In the genomic region with DNA sequence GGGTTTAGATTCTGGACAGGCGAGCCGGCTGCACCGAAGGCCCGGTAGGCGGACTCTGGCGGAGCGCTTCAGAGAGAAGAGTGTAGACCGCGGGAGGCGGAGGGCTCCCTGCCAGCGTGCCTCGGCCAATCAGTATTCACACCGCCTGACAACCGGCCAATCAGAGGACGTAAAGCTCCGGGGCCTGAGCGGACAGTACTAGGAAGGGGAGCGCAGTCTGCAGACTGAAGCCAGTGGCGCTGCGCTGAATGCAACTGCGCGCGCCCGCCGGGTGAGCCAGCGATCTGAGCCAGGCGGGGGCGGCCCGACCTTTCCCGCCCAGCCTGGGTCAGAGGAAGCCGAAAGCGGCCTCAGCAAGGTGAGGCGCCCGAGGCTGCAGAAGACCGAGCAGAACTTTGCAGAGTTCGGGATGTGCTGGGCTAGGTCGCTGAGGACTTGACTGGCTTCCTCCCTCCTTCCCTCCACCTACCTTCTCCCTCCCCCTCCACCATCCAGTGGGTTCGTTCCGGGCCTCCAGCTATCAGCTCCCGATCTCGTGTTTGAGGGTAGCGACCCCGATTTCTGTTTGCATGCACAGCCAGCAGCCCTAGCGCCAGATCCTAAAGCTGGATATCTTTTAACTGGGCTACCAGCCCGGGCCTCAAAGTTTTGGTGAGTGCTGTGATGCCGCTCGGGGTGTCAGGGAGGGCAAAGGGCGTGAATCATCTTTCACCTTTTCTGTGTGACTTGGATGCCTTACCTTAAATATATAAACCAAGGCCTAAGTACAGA, we compare ENCODE assay signal across 1 cellular context.
TF ChIP-seq lines count a peak whose summit lies in the region.

TSS of gene DMRT2 (plus strand) at position 233 of the 771 bp plus-strand sequence. CDS start 1,257 bp downstream, outside the sequence.

TF ChIP-seq in HepG2, 621 proteins besides CTCF, POLR2A, EP300 and RAD21:
- TF ChIP-seq ZMYM4 (CRISPR knock-in tag; IDR thresholded peaks at IDR 0.05), result peak; percentile 46; the same call in 1 of the 2 replicates
- TF ChIP-seq ZNF205 (CRISPR knock-in tag; IDR thresholded peaks at IDR 0.05), result no peak
- TF ChIP-seq, protein P1, sequence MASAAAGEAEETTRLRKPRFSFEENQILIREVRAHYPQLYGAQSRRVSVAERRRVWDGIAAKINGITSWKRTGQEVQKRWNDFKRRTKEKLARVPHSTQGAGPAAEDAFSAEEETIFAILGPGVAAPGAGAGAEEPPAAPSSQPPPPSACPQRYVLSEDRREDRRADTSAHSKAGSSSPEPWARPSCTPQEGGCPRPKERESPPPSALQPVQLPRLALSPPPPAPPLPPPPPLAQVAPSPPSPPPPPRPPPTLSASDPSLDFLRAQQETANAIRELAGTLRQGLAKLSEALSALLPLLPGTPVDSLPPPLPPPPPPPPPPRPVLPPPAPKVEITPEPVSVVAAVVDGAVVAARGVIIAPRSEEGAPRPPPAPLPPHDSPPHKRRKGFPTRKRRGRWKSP (CRISPR knock-in tag; IDR thresholded peaks at IDR 0.05), result 0 out of 2 replicates have a peak, but pooled peaks have one; percentile 72
- TF ChIP-seq NFYB (CRISPR knock-in tag; IDR thresholded peaks at IDR 0.05), result peak; percentile 75
- TF ChIP-seq PTBP1 (IDR thresholded peaks at IDR 0.05; ENCODE audit: low read depth, low read length, poor library complexity, severe bottlenecking), result no peak
- TF ChIP-seq, protein P2, sequence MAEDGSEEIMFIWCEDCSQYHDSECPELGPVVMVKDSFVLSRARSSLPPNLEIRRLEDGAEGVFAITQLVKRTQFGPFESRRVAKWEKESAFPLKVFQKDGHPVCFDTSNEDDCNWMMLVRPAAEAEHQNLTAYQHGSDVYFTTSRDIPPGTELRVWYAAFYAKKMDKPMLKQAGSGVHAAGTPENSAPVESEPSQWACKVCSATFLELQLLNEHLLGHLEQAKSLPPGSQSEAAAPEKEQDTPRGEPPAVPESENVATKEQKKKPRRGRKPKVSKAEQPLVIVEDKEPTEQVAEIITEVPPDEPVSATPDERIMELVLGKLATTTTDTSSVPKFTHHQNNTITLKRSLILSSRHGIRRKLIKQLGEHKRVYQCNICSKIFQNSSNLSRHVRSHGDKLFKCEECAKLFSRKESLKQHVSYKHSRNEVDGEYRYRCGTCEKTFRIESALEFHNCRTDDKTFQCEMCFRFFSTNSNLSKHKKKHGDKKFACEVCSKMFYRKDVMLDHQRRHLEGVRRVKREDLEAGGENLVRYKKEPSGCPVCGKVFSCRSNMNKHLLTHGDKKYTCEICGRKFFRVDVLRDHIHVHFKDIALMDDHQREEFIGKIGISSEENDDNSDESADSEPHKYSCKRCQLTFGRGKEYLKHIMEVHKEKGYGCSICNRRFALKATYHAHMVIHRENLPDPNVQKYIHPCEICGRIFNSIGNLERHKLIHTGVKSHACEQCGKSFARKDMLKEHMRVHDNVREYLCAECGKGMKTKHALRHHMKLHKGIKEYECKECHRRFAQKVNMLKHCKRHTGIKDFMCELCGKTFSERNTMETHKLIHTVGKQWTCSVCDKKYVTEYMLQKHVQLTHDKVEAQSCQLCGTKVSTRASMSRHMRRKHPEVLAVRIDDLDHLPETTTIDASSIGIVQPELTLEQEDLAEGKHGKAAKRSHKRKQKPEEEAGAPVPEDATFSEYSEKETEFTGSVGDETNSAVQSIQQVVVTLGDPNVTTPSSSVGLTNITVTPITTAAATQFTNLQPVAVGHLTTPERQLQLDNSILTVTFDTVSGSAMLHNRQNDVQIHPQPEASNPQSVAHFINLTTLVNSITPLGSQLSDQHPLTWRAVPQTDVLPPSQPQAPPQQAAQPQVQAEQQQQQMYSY (CRISPR knock-in tag; IDR thresholded peaks at IDR 0.05), result peak; percentile 95
- TF ChIP-seq GABPB1 (CRISPR knock-in tag; IDR thresholded peaks at IDR 0.05), result peak; percentile 44; the same call in 1 of the 2 replicates
- no peak for TF ChIP-seq PLRG1 (conservative IDR thresholded peaks at IDR 0.05)
- TF ChIP-seq KDM3A (CRISPR knock-in tag; IDR thresholded peaks at IDR 0.05; ENCODE audit: low read depth), result no peak
- peak; percentile 79 for TF ChIP-seq NFYC (CRISPR knock-in tag; IDR thresholded peaks at IDR 0.05)
- TF ChIP-seq, protein P3, sequence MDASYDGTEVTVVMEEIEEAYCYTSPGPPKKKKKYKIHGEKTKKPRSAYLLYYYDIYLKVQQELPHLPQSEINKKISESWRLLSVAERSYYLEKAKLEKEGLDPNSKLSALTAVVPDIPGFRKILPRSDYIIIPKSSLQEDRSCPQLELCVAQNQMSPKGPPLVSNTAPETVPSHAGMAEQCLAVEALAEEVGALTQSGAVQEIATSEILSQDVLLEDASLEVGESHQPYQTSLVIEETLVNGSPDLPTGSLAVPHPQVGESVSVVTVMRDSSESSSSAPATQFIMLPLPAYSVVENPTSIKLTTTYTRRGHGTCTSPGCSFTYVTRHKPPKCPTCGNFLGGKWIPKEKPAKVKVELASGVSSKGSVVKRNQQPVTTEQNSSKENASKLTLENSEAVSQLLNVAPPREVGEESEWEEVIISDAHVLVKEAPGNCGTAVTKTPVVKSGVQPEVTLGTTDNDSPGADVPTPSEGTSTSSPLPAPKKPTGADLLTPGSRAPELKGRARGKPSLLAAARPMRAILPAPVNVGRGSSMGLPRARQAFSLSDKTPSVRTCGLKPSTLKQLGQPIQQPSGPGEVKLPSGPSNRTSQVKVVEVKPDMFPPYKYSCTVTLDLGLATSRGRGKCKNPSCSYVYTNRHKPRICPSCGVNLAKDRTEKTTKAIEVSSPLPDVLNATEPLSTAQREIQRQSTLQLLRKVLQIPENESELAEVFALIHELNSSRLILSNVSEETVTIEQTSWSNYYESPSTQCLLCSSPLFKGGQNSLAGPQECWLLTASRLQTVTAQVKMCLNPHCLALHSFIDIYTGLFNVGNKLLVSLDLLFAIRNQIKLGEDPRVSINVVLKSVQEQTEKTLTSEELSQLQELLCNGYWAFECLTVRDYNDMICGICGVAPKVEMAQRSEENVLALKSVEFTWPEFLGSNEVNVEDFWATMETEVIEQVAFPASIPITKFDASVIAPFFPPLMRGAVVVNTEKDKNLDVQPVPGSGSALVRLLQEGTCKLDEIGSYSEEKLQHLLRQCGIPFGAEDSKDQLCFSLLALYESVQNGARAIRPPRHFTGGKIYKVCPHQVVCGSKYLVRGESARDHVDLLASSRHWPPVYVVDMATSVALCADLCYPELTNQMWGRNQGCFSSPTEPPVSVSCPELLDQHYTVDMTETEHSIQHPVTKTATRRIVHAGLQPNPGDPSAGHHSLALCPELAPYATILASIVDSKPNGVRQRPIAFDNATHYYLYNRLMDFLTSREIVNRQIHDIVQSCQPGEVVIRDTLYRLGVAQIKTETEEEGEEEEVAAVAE (CRISPR knock-in tag; IDR thresholded peaks at IDR 0.05; ENCODE audit: borderline replicate concordance), result peak; percentile 81
- TF ChIP-seq, protein P4, sequence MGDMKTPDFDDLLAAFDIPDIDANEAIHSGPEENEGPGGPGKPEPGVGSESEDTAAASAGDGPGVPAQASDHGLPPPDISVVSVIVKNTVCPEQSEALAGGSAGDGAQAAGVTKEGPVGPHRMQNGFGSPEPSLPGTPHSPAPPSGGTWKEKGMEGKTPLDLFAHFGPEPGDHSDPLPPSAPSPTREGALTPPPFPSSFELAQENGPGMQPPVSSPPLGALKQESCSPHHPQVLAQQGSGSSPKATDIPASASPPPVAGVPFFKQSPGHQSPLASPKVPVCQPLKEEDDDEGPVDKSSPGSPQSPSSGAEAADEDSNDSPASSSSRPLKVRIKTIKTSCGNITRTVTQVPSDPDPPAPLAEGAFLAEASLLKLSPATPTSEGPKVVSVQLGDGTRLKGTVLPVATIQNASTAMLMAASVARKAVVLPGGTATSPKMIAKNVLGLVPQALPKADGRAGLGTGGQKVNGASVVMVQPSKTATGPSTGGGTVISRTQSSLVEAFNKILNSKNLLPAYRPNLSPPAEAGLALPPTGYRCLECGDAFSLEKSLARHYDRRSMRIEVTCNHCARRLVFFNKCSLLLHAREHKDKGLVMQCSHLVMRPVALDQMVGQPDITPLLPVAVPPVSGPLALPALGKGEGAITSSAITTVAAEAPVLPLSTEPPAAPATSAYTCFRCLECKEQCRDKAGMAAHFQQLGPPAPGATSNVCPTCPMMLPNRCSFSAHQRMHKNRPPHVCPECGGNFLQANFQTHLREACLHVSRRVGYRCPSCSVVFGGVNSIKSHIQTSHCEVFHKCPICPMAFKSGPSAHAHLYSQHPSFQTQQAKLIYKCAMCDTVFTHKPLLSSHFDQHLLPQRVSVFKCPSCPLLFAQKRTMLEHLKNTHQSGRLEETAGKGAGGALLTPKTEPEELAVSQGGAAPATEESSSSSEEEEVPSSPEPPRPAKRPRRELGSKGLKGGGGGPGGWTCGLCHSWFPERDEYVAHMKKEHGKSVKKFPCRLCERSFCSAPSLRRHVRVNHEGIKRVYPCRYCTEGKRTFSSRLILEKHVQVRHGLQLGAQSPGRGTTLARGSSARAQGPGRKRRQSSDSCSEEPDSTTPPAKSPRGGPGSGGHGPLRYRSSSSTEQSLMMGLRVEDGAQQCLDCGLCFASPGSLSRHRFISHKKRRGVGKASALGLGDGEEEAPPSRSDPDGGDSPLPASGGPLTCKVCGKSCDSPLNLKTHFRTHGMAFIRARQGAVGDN (CRISPR knock-in tag; IDR thresholded peaks at IDR 0.05), result peak; percentile 35
- TF ChIP-seq ZBTB33 (CRISPR knock-in tag; IDR thresholded peaks at IDR 0.05), result 0 out of 2 replicates have a peak, but pooled peaks have one; percentile 61
- peak; percentile 45 for TF ChIP-seq SRSF1 (optimal IDR thresholded peaks at IDR 0.05; ENCODE audit: low read depth, low read length)
- TF ChIP-seq ONECUT2 (CRISPR knock-in tag; IDR thresholded peaks at IDR 0.05), result no peak
- peak; percentile 57 for TF ChIP-seq HNRNPLL (IDR thresholded peaks at IDR 0.05; ENCODE audit: low read depth, low read length, poor library complexity, severe bottlenecking)
- TF ChIP-seq, protein P5, sequence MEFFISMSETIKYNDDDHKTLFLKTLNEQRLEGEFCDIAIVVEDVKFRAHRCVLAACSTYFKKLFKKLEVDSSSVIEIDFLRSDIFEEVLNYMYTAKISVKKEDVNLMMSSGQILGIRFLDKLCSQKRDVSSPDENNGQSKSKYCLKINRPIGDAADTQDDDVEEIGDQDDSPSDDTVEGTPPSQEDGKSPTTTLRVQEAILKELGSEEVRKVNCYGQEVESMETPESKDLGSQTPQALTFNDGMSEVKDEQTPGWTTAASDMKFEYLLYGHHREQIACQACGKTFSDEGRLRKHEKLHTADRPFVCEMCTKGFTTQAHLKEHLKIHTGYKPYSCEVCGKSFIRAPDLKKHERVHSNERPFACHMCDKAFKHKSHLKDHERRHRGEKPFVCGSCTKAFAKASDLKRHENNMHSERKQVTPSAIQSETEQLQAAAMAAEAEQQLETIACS (CRISPR knock-in tag; IDR thresholded peaks at IDR 0.05), result peak; percentile 46
